ENCODE assay signal across 8 cellular contexts in the genomic region with DNA sequence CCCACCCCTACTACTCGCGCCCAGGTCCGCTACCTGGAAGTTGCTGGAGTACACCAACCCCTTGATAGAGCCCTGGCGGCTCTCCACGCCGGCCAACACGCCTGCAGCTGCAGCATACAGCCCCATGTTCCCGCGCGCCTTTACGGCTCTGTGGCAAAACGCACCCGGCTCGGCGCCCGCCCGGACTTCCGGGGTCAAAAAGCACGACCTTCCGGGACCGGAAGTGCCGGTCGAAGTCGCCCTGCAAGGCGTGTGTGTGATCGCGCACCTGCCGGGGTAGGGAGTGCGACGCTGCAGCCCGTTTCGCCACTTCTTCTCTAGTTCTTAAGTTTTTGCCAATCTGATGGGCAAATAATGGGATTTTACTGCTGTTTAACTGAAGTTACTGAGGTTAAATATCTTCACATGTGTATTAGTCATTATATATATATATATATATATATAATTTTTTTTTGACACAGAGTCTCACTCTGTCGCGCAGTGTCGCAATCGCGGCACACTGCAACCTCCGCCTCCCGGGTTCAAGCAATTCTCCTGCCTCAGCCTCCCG. TPM values are rescaled to one million over a fixed set of nuclear protein-coding genes. Genes with fewer than 3 reads are reported as not detected.
DNase-seq lines count a peak whose midpoint lies in the region; ATAC-seq and TF ChIP-seq lines count a peak whose summit lies in the region.

Gene NSUN5 (minus strand): TSS at position 162 of the 550 bp plus-strand sequence. CDS start 36 bp downstream, at position 126.

- H3K4me1 ChIP-seq in KMS-11 (ENCODE audit: low read depth, poor library complexity, severe bottlenecking) (peaks cover 8% of the 10 kb centered on the region), foreskin keratinocyte (peaks cover 3% of the 10 kb centered on the region), neural progenitor cell (peaks cover 6% of the 10 kb centered on the region)

- H3K27ac Mint-ChIP-seq in neural progenitor cell = no peak within 1 kb of the TSS

- H3K27me3 ChIP-seq in KMS-11 (ENCODE audit: insufficient read depth, low read depth) (no peaks in the 10 kb centered on the region; the same call in 1 of the 2 replicates), foreskin keratinocyte (no peaks in the 10 kb centered on the region), neural progenitor cell (no peaks in the 10 kb centered on the region)

- peaks cover 2% of the 10 kb centered on the region for H3K36me3 Mint-ChIP-seq in neural progenitor cell

- no peaks in the 10 kb centered on the region for H3F3A ChIP-seq in neural progenitor cell (ENCODE audit: low read depth)

- TF ChIP-seq POLR2A in Raji (IDR thresholded peaks at IDR 0.05; ENCODE audit: insufficient read depth, low read depth, low read length) = peak; percentile 78

- H3K9ac ChIP-seq in KMS-11 (peak within 1 kb of the TSS; percentile 10; the same call in 1 of the 2 replicates), neural progenitor cell (peak within 1 kb of the TSS; percentile 6)

- ATAC-seq in GM21723 (IDR thresholded peaks at IDR 0.05; ENCODE audit: unreplicated experiment) (peak; percentile 88), foreskin keratinocyte (peak; percentile 78)

- peaks cover 14% of the 10 kb centered on the region for H3K4me1 Mint-ChIP-seq in neural progenitor cell

- H3K4me3 Mint-ChIP-seq in neural progenitor cell = peak within 1 kb of the TSS; percentile 94

- no peaks in the 10 kb centered on the region for H4K20me1 ChIP-seq in KMS-11 (ENCODE audit: insufficient read depth)
- H4K20me1 ChIP-seq in neural progenitor cell (ENCODE audit: low read depth) = no peaks in the 10 kb centered on the region

- H2AFZ ChIP-seq in KMS-11 (ENCODE audit: low read depth) (peak within 1 kb of the TSS; percentile 48; the same call in 1 of the 2 replicates), neural progenitor cell (replicated peaks) (peak within 1 kb of the TSS; percentile 91)

- DNase-seq in DMS53 treated with DMSO at 0.1 percent for 48 hours (lab: John Stamatoyannopoulos, UW; ENCODE audit: unreplicated experiment) (peak; percentile 91), foreskin keratinocyte (peak in 1 of 2 donors; percentile 51), neural progenitor cell (ENCODE audit: low spot score) (peak; percentile 88), stromal cell of bone marrow (ENCODE audit: low read depth) (peak; percentile 40)
- DNase-seq in activated T-helper 9 cell treated with anti-CD3 and anti-CD28 coated beads, Interleukin-2, amount 50 U/mL, for 16 hours (ENCODE audit: low read depth) = peak; percentile 84

- H3K4me3 ChIP-seq in KMS-11 (IDR thresholded peaks at IDR 0.05; ENCODE audit: insufficient read depth, low read depth, low read length) (no peak within 1 kb of the TSS), neural progenitor cell (peak within 1 kb of the TSS; percentile 63)

- TF ChIP-seq CTCF in KMS-11 (conservative IDR thresholded peaks at IDR 0.05; ENCODE audit: low read depth, low read length) = no peak
- no peak for TF ChIP-seq CTCF in foreskin keratinocyte (conservative IDR thresholded peaks at IDR 0.05)
- no peak for TF ChIP-seq CTCF in neural progenitor cell (IDR thresholded peaks at IDR 0.05)

- no peaks in the 10 kb centered on the region for H3K79me2 ChIP-seq in KMS-11 (ENCODE audit: insufficient read depth, low read depth)
- H3K79me2 ChIP-seq in neural progenitor cell (ENCODE audit: low read depth) = peaks cover 22% of the 10 kb centered on the region

- H3K4me2 ChIP-seq in KMS-11 = peak within 1 kb of the TSS; percentile 66
- H3K4me2 ChIP-seq in neural progenitor cell = peak within 1 kb of the TSS; percentile 91

- H3K27ac ChIP-seq in KMS-11 (no peak within 1 kb of the TSS), foreskin keratinocyte (no peak within 1 kb of the TSS), neural progenitor cell (no peak within 1 kb of the TSS)

- no peaks in the 10 kb centered on the region for H3K9me3 ChIP-seq in neural progenitor cell (ENCODE audit: low read depth)

- H3K27me3 Mint-ChIP-seq in neural progenitor cell (ENCODE audit: insufficient read depth, low read depth) = peaks cover 2% of the 10 kb centered on the region

- peaks cover 3% of the 10 kb centered on the region; the same call in 1 of the 2 replicates for H3K36me3 ChIP-seq in KMS-11 (ENCODE audit: insufficient read depth)
- H3K36me3 ChIP-seq in neural progenitor cell = no peaks in the 10 kb centered on the region

- no peaks in the 10 kb centered on the region for H3K9me3 Mint-ChIP-seq in neural progenitor cell

RNA-seq across cellular contexts. Expression of gene NSUN5, which starts in this region (rescaled TPM):
- total RNA-seq in foreskin keratinocyte (31.1 and 34.0 TPM in 2 replicates), neural progenitor cell (ENCODE audit: low replicate concordance) (23.3 and 48.6 TPM in 2 replicates)
- 40.4 and 41.8 TPM in 2 replicates for polyA plus RNA-seq in foreskin keratinocyte
